ENCODE assay signal across 18 cellular contexts in the genomic region with DNA sequence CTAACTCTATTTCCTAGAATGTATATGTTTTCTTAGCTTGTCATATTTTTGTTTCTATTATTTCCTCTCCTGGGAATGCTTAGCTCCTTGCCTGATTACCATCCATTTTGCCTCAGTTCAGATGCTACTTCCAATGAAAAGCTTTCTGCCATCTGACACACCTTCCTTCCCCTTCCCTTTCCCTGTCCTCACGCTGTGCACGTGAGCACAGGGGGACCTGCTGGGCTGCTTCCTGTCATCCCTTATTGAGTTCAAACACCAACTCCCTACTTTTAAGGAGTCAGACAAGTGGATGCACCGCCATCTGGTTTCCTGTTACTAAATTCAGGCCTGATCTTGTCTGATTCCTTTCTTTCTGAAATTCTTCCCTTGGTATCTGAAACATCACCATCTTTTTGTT. TPM values are rescaled to one million over a fixed set of nuclear protein-coding genes. Genes with fewer than 3 reads are reported as not detected.
DNase-seq lines count a peak whose midpoint lies in the region; FAIRE-seq and TF ChIP-seq lines count a peak whose summit lies in the region.
"Had no signal": no experiment of that assay in that cellular context is flagged by ENCODE, and none has a peak within 500 bp of the region (broad histone marks: within the 10 kb centered on the region; RNA-seq: fewer than 3 reads in every experiment).

No MANE protein-coding gene starts in this region.

- no peak overlapping the region for H3K14ac ChIP-seq in H1 (ENCODE audit: insufficient read length)

- no peak overlapping the region for H3K56ac ChIP-seq in H1 (replicated peaks; ENCODE audit: insufficient read length, low read depth, low read length)

- H3K36me3 Mint-ChIP-seq in neural crest cell (ENCODE audit: low read depth), result no peaks in the 10 kb centered on the region

- peaks cover 8 to 22% of the 10 kb centered on the region in 2 experiments; a peak in 3 of 4 replicates for H3K79me2 ChIP-seq in H1 (ENCODE audit: control insufficient read depth in 1 of 2, insufficient read depth in 2 of 2, low read length in 2 of 2)

- H3K4me1 ChIP-seq in H1 (replicated peaks in 1 of 4; ENCODE audit: control insufficient read depth in 3 of 4, insufficient read depth in 4 of 4, low read length in 3 of 4), result peaks cover 0 to 9% (median 0%) of the 10 kb centered on the region in 4 experiments; a peak in 5 of 7 replicates
- no peaks in the 10 kb centered on the region for H3K4me1 ChIP-seq in SJCRH30

- H3K4ac ChIP-seq in H1 (replicated peaks; ENCODE audit: insufficient read length, low read depth, low read length), result no peak overlapping the region

- no peak for TF ChIP-seq EP300 in H1 (IDR thresholded peaks at IDR 0.05; ENCODE audit: borderline replicate concordance in 1 of 2, low read depth in 2 of 2, low read length in 2 of 2)

- no peak overlapping the region for H2BK15ac ChIP-seq in H1 (ENCODE audit: low read length)

- no peak overlapping the region for H4K8ac ChIP-seq in H1 (ENCODE audit: extremely low read depth, insufficient read depth, low read length)

- no peaks in the 10 kb centered on the region for H3K9me3 Mint-ChIP-seq in neural crest cell
- H3K9me3 Mint-ChIP-seq: IgD-negative memory B cell had no signal

- no peak overlapping the region for H2AK5ac ChIP-seq in H1 (ENCODE audit: low read depth, low read length)

- peaks cover 6% of the 10 kb centered on the region; the same call in 1 of the 2 replicates for H3K23me2 ChIP-seq in H1 (ENCODE audit: low read depth, low read length)

- no peak overlapping the region for H2BK20ac ChIP-seq in H1 (ENCODE audit: low read length)

- FAIRE-seq in H1 (lab: Jason Lieb, UNC), result no peak
- FAIRE-seq: GM12892, GM19239, RCC 7860 had no signal

- H3K27me3 ChIP-seq in H1 (replicated peaks in 1 of 4; ENCODE audit: control insufficient read depth in 3 of 4, extremely low read depth in 1 of 4, insufficient read depth in 3 of 4, low read length in 3 of 4), result no peaks in the 10 kb centered on the region
- no peaks in the 10 kb centered on the region for H3K27me3 ChIP-seq in SJCRH30
- H3K27me3 ChIP-seq: BLaER1 treated with 17β-estradiol and CSF1 and Interleukin-3, amounts not matched to agents 10 nM and 100 nM had no signal

- H2BK5ac ChIP-seq in H1 (ENCODE audit: low read depth, low read length), result peak overlapping the region; percentile 61; the same call in 1 of the 2 replicates

- DNase-seq in DMS 273 (lab: John Stamatoyannopoulos, UW; ENCODE audit: unreplicated experiment) (peak; percentile 15), DMS 273 treated with DMSO at 0.1 percent for 48 hours (lab: John Stamatoyannopoulos, UW) (no peak), NCI-H69 (lab: John Stamatoyannopoulos, UW) (peak; percentile 66), H1 (ENCODE audit: low read depth in 1 of 2, low spot score in 2 of 2) (no peak), neural crest cell (ENCODE audit: low read depth, low spot score) (no peak), D341Med (ENCODE audit: low spot score) (no peak), SJCRH30 (no peak), T-helper 9 cell (no peak)
- DNase-seq: COR-L47, DMS79, NCI-H146, SHP77 treated with DMSO at 0.1 percent for 48 hours had no signal

- H3K36me3 ChIP-seq in H1 (ENCODE audit: control insufficient read depth in 2 of 4, insufficient read depth in 4 of 4, low read length in 3 of 4), result no peaks in the 10 kb centered on the region
- no peaks in the 10 kb centered on the region for H3K36me3 ChIP-seq in SJCRH30

- H3K18ac ChIP-seq in H1 (ENCODE audit: extremely low read depth, low read length), result no peak overlapping the region

- H3K27ac Mint-ChIP-seq in neural crest cell (ENCODE audit: unreplicated experiment), result no peak overlapping the region

- H2BK120ac ChIP-seq in H1 (replicated peaks; ENCODE audit: low read depth, low read length), result no peak overlapping the region

- no peak for TF ChIP-seq POLR2A in H1 (IDR thresholded peaks at IDR 0.05; ENCODE audit: control extremely low read depth in 1 of 2, low read depth in 2 of 2, low read length in 2 of 2)

- no peak overlapping the region for H3K23ac ChIP-seq in H1 (ENCODE audit: insufficient read length)

- 60% methylated on average over 3 of the region's 3 CpGs; no CpG with 5 or more reads in 1 of the 2 experiments for WGBS in H1 (ENCODE audit: extremely low coverage in 1 of 2, insufficient coverage in 1 of 2, insufficient read length in 1 of 2, insufficient replicate concordance in 2 of 2, low coverage in 1 of 2, low lambda C conversion rate in 2 of 2, missing lambda C conversion rate in 1 of 2), 2 experiments

- H3K9me3 ChIP-seq in H1 (ENCODE audit: insufficient read depth in 2 of 2, low read depth in 1 of 2, low read length in 1 of 2) (no peaks in the 10 kb centered on the region), SJCRH30 (replicated peaks) (no peaks in the 10 kb centered on the region)

- no peak overlapping the region for H4K91ac ChIP-seq in H1 (replicated peaks; ENCODE audit: insufficient read length, low read length)

- no peak overlapping the region for H3K4me2 ChIP-seq in H1 (ENCODE audit: insufficient read depth in 1 of 2, low read depth in 2 of 2, low read length in 2 of 2)

- H4K20me1 ChIP-seq in H1 (replicated peaks in 1 of 2; ENCODE audit: control insufficient read depth in 1 of 2, insufficient read depth in 2 of 2, low read length in 2 of 2), result no peaks in the 10 kb centered on the region
- H4K20me1 ChIP-seq: BLaER1 treated with 17β-estradiol and CSF1 and Interleukin-3, amounts not matched to agents 10 nM and 100 nM had no signal

- H3K27ac ChIP-seq in H1 (ENCODE audit: low read depth, low read length), result no peak overlapping the region
- no peak overlapping the region for H3K27ac ChIP-seq in SJCRH30
- H3K27ac ChIP-seq: 22Rv1; BLaER1 treated with 17β-estradiol and CSF1 and Interleukin-3, amounts not matched to agents 10 nM and 100 nM had no signal

- no peak overlapping the region for H3K9ac ChIP-seq in H1 (replicated peaks in 1 of 4; ENCODE audit: extremely low read depth in 1 of 4, low read depth in 3 of 4, low read length in 3 of 4)
- H3K9ac ChIP-seq: BLaER1 treated with 17β-estradiol and CSF1 and Interleukin-3, amounts not matched to agents 10 nM and 100 nM had no signal

- H3K27me3 Mint-ChIP-seq in neural crest cell (ENCODE audit: low read depth), result peaks cover 3% of the 10 kb centered on the region
- H3K27me3 Mint-ChIP-seq: IgD-negative memory B cell had no signal

- peaks cover 6% of the 10 kb centered on the region; the same call in 1 of the 2 replicates for H3K79me1 ChIP-seq in H1 (ENCODE audit: low read depth, low read length)

- H3K4me3 ChIP-seq in H1 (ENCODE audit: extremely low read depth in 1 of 4, insufficient read depth in 2 of 4, low read depth in 3 of 4, low read length in 4 of 4) (no peak overlapping the region), SJCRH30 (no peak overlapping the region)
- H3K4me3 ChIP-seq: BLaER1 treated with 17β-estradiol and CSF1 and Interleukin-3, amounts not matched to agents 10 nM and 100 nM had no signal

- POLR2A ChIA-PET in H1 (lab: Charles Lee; ENCODE audit: partially characterized antibody), result interaction anchor here (0.9 kb wide), 1 partner anchor 9 kb away, joined by 3 read pairs; no protein-coding TSS in a partner anchor

- no peak for TF ChIP-seq RAD21 in H1 (IDR thresholded peaks at IDR 0.05 in 1 of 2, conservative IDR thresholded peaks at IDR 0.05 in 1 of 2; ENCODE audit: low read depth in 2 of 2, low read length in 2 of 2)

- no peak overlapping the region for H2BK12ac ChIP-seq in H1 (ENCODE audit: low read depth, low read length)

- no peak overlapping the region for H4K5ac ChIP-seq in H1 (ENCODE audit: insufficient read length, low read depth, low read length)

- TF ChIP-seq CTCF in H1 (IDR thresholded peaks at IDR 0.05; ENCODE audit: control extremely low read depth in 1 of 3, insufficient read depth in 1 of 3, low read depth in 1 of 3, low read length in 3 of 3), result no peak
- no peak for TF ChIP-seq CTCF in neural crest cell (conservative IDR thresholded peaks at IDR 0.05)

- CTCF ChIA-PET in H1 (lab: Charles Lee; ENCODE audit: partially characterized antibody), result interaction anchor here (0.6 to 1.0 kb wide), 2 partner anchors 16 to 271 kb away, joined by 3 read pairs; no protein-coding TSS in a partner anchor

- no peak overlapping the region for H2AFZ ChIP-seq in H1 (ENCODE audit: low read length)

- peak overlapping the region; percentile 9 for H3K4me3 Mint-ChIP-seq in neural crest cell

- peaks cover 21% of the 10 kb centered on the region for H3K4me1 Mint-ChIP-seq in neural crest cell

TF ChIP-seq in H1, 55 proteins besides CTCF, POLR2A, EP300 and RAD21:
- TF ChIP-seq MAFK (IDR thresholded peaks at IDR 0.05; ENCODE audit: low read depth, low read length), result no peak
- TF ChIP-seq, protein P1, sequence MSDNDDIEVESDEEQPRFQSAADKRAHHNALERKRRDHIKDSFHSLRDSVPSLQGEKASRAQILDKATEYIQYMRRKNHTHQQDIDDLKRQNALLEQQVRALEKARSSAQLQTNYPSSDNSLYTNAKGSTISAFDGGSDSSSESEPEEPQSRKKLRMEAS (IDR thresholded peaks at IDR 0.05), result peak; percentile 48; the same call in 1 of the 2 replicates

RNA-seq across cellular contexts. Expression of gene INO80C, which starts 2.4 kb away (rescaled TPM):
- 46.5 and 48.9 TPM in 2 replicates for total RNA-seq in H1 (2021; fragmentation: NEBNext Ultra II Directional; extraction: Animal tissue kit (Norgen Biotek cat#: 25700))
- polyA plus RNA-seq in H1 (2011; rRNA removed), result 27.8 and 30.1 TPM in 2 replicates
- polyA plus RNA-seq in H1 (2011; cell fraction: cytosol; rRNA removed), result 38.6 TPM
- polyA plus RNA-seq in H1 (2011; cell fraction: nucleus; rRNA removed), result 33.7 TPM
- 39.7 to 43.3 TPM (median 41.1 TPM) in 4 replicates for polyA plus RNA-seq in H1 (2012, experiment 1 of 2)
- polyA plus RNA-seq in H1 (2012, experiment 2 of 2), result 41.9 TPM
- 36.8 TPM for polyA plus RNA-seq in H1 (2013, experiment 1 of 2)
- polyA plus RNA-seq in H1 (2013, experiment 2 of 2), result 37.7 TPM
- polyA minus RNA-seq in H1 (2011; rRNA and poly(A)+ RNA removed), result 23.5 and 25.7 TPM in 2 replicates
- 14.1 TPM for polyA minus RNA-seq in H1 (2011; cell fraction: cytosol; rRNA and poly(A)+ RNA removed)
- polyA minus RNA-seq in H1 (2011; cell fraction: nucleus; rRNA and poly(A)+ RNA removed), result 20.2 TPM
- 33.8 and 34.4 TPM in 2 replicates for total RNA-seq in neural crest cell
- total RNA-seq in SJCRH30 (2014; rRNA removed; shearing (Covaris generic)), result 6.0 and 7.3 TPM in 2 replicates

Comparison
In these comparisons a context has a peak if more than half of its experiments do, and no peak if none do; other contexts are left out.
1. DNase-seq: peak in DMS 273 (single experiment) and NCI-H69 (single experiment); none in DMS 273 treated with DMSO at 0.1 percent for 48 hours (single experiment), H1 (0 of 2), neural crest cell (single experiment), D341Med (single experiment), SJCRH30 (0 of 2) and T-helper 9 cell (single experiment).